Comparison of ENCODE assay signal across 8 cellular contexts in the genomic region with DNA sequence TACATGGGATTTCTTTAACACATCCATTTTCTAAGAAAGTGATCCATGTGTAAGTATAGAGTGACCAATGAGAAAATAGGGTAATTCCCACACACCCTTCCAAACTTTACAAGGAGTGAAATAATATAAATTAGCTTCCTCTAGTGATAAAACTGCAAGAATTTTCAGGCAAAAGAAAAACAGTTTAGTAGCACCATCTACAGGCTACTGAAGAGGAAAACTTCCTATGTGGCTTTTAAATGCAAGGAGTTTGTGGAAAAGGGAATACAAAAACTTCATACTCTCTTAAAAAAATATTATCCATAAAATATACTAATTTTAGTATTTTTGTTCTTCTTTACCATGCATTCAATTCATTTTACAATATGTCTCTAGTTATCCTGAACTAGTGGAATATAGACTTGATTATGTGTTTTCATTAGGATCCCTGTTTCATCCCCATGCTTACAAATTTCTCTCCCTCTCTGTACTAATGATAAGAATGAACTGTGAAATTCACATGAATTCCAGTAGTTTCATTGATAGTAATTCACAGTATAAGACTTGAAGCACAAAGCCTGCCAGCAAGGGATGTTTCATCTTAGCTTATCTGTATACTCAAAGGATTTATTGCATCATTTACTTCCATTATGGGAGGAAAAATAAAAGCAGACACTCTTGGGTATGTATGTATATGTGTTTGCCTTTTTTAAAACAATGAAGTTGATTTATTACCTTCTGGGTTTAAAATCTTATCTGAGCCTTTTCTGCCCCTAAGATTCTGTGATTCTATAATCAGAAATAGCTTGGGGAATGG.
DNase-seq lines count a peak whose midpoint lies in the region; ATAC-seq, FAIRE-seq and TF ChIP-seq lines count a peak whose summit lies in the region.

No MANE protein-coding gene starts in this region.

- in situ Hi-C loops in HepG2 (cut with HindIII; ENCODE audit: extremely low pct_ligation_motif_present, low pct_unique_long_range_greater_than_20kb), result no loop called here

- TF ChIP-seq EP300 in HepG2 (IDR thresholded peaks at IDR 0.05; ENCODE audit: low read depth in 2 of 2, low read length in 2 of 2) (no peak), HepG2 (CRISPR knock-in tag; IDR thresholded peaks at IDR 0.05; ENCODE audit: borderline replicate concordance) (no peak)

- H3K27ac ChIP-seq in KMS-11 (no peak overlapping the region), astrocyte (ENCODE audit: low read depth, low read length) (no peak overlapping the region), HepG2 (ENCODE audit: extremely low read length, insufficient read depth, low read length) (no peak overlapping the region)

- H2AFZ ChIP-seq in KMS-11 (ENCODE audit: low read depth) (no peak overlapping the region), astrocyte (ENCODE audit: low read depth, low read length) (no peak overlapping the region), HepG2 (ENCODE audit: low read length) (no peak overlapping the region)

- CTCF ChIA-PET in HepG2 (lab: Yijun Ruan, JAX; ENCODE audit: low intra/inter-chr PET ratio, low total read pairs), result no interaction called here

- H3K4me1 Mint-ChIP-seq in astrocyte (ENCODE audit: low read depth, unreplicated experiment), result peaks cover 18% of the 10 kb centered on the region

- no peak overlapping the region for H3K4me3 Mint-ChIP-seq in astrocyte (ENCODE audit: unreplicated experiment)

- no peak for TF ChIP-seq POLR2A in HepG2 (IDR thresholded peaks at IDR 0.05; ENCODE audit: insufficient read depth in 1 of 2, low read depth in 2 of 2, low read length in 2 of 2)

- H3K9ac ChIP-seq in KMS-11 (no peak overlapping the region), astrocyte (ENCODE audit: low read length) (no peak overlapping the region), HepG2 (ENCODE audit: insufficient read depth, low read depth, low read length) (no peak overlapping the region)

- H3K9me3 ChIP-seq in astrocyte (ENCODE audit: insufficient read depth, low read depth, low read length) (no peaks in the 10 kb centered on the region), HepG2 (ENCODE audit: low read length) (no peaks in the 10 kb centered on the region)

- H3K27ac Mint-ChIP-seq in astrocyte (ENCODE audit: unreplicated experiment), result no peak overlapping the region

- H3K27me3 ChIP-seq in KMS-11 (ENCODE audit: insufficient read depth, low read depth) (no peaks in the 10 kb centered on the region), astrocyte (ENCODE audit: insufficient read depth, low read length) (no peaks in the 10 kb centered on the region), HepG2 (ENCODE audit: control insufficient read depth in 1 of 2, insufficient read depth in 2 of 2, low read length in 2 of 2) (no peaks in the 10 kb centered on the region)

- H3K4me2 ChIP-seq in KMS-11 (no peak overlapping the region), astrocyte (ENCODE audit: low read length) (no peak overlapping the region), HepG2 (ENCODE audit: low read depth, low read length) (no peak overlapping the region)

- H3K36me3 Mint-ChIP-seq in astrocyte (ENCODE audit: low read depth, unreplicated experiment), result no peaks in the 10 kb centered on the region

- no peaks in the 10 kb centered on the region for H3K27me3 Mint-ChIP-seq in astrocyte (ENCODE audit: low read depth, unreplicated experiment)

- intact Hi-C loops in HepG2 (cut with micrococcal nuclease; ENCODE audit: unreplicated experiment), result no loop called here

- no peak for FAIRE-seq in astrocyte (lab: Jason Lieb, UNC)
- no peak for FAIRE-seq in HepG2 (lab: Jason Lieb, UNC)

- TF ChIP-seq RAD21 in HepG2 (CRISPR knock-in tag; IDR thresholded peaks at IDR 0.05), result no peak

- BruUV-seq in HepG2 (replicated peaks; lab: Mats Ljungman, UMichigan), result no TSS peak

- no peaks in the 10 kb centered on the region for H3K79me2 ChIP-seq in KMS-11 (ENCODE audit: insufficient read depth, low read depth)
- H3K79me2 ChIP-seq in astrocyte (ENCODE audit: insufficient read depth, low read length), result no peaks in the 10 kb centered on the region
- no peaks in the 10 kb centered on the region for H3K79me2 ChIP-seq in HepG2 (ENCODE audit: insufficient read depth, low read length)

- ATAC-seq in HepG2, result no peak
- ATAC-seq in HG03521 (IDR thresholded peaks at IDR 0.05; ENCODE audit: unreplicated experiment), result no peak

- POLR2A ChIA-PET in HepG2 (lab: Yijun Ruan, JAX), result no interaction called here

- H4K20me1 ChIP-seq in KMS-11 (ENCODE audit: insufficient read depth), result no peaks in the 10 kb centered on the region
- peaks cover 3% of the 10 kb centered on the region for H4K20me1 ChIP-seq in astrocyte (ENCODE audit: insufficient read depth, low read length)
- no peaks in the 10 kb centered on the region for H4K20me1 ChIP-seq in HepG2 (ENCODE audit: insufficient read depth, low read length)

- DNase-seq in AG09319 (ENCODE audit: extremely low read depth, low read depth) (no peak), astrocyte (ENCODE audit: low read depth) (no peak), HepG2 (ENCODE audit: low spot score) (no peak), activated T-cell treated with anti-CD3 and anti-CD28 coated beads for 4 hours (no peak), HCEC 1CT (no peak), amygdala (lab: John Stamatoyannopoulos, UW) (no peak)

- H3K4me1 ChIP-seq in KMS-11 (ENCODE audit: low read depth, poor library complexity, severe bottlenecking) (peaks cover 17% of the 10 kb centered on the region), astrocyte (ENCODE audit: insufficient read depth, low read length) (no peaks in the 10 kb centered on the region), HepG2 (ENCODE audit: insufficient read depth, low read length) (no peaks in the 10 kb centered on the region)

- TF ChIP-seq CTCF in AG09319 (IDR thresholded peaks at IDR 0.05; ENCODE audit: low read depth, low read length), result peak; percentile 42
- peak; percentile 53 for TF ChIP-seq CTCF in KMS-11 (conservative IDR thresholded peaks at IDR 0.05; ENCODE audit: low read depth, low read length)
- TF ChIP-seq CTCF in astrocyte (IDR thresholded peaks at IDR 0.05; ENCODE audit: insufficient read depth, low read depth, low read length), result peak; percentile 39
- no peak for TF ChIP-seq CTCF in HepG2 (CRISPR knock-in tag; IDR thresholded peaks at IDR 0.05)

- H3K4me3 ChIP-seq in KMS-11 (IDR thresholded peaks at IDR 0.05; ENCODE audit: insufficient read depth, low read depth, low read length), result no peak overlapping the region
- no peak overlapping the region for H3K4me3 ChIP-seq in astrocyte (ENCODE audit: insufficient read depth, low read depth, low read length)
- H3K4me3 ChIP-seq in HepG2 (replicated peaks in 1 of 3; ENCODE audit: insufficient read depth in 1 of 3, low read depth in 2 of 3, low read length in 3 of 3), result no peak overlapping the region

- no peaks in the 10 kb centered on the region for H3K9me3 Mint-ChIP-seq in astrocyte (ENCODE audit: unreplicated experiment)

- H3K36me3 ChIP-seq in KMS-11 (ENCODE audit: insufficient read depth) (no peaks in the 10 kb centered on the region), astrocyte (ENCODE audit: insufficient read depth, low read length) (no peaks in the 10 kb centered on the region), HepG2 (replicated peaks in 1 of 2; ENCODE audit: control insufficient read depth in 1 of 2, insufficient read depth in 2 of 2, low read length in 2 of 2) (no peaks in the 10 kb centered on the region)

TF ChIP-seq in HepG2, 621 proteins besides CTCF, POLR2A, EP300 and RAD21:
- TF ChIP-seq ELF1 (CRISPR knock-in tag; IDR thresholded peaks at IDR 0.05) (no peak), STAG1 (CRISPR knock-in tag; IDR thresholded peaks at IDR 0.05) (peak; percentile 28; the same call in 1 of the 2 replicates)
